27 cellular contexts compared by ENCODE assay signal in the genomic region with DNA sequence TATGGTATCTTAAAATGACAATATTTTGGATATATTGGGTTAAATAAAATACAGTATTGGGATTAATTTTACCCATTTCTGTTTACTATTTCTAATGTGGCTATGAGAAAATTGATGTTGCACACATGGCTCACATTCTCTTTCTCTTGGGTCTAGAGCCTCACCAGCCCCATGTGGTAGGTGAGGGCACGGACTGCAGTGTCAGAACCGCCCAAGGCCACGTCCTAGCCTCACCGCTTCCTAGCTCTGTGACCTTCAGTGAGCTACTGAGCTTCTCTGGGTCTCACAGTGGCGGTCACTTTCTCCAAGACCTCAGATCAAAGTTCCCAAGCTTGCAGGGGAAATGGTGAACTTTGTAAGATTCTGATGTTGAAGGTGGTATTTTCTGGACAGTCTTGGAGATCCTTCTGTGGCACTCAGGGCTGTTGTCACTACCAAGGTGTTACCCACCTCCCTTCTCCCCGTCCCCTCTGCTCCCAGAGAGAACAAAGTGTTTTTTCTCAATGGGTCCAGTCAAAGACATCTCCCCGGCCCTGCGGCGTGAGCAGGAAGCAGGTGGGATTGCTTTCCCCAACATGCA.
DNase-seq lines count a peak whose midpoint lies in the region; ATAC-seq and TF ChIP-seq lines count a peak whose summit lies in the region.
"Had no signal": no experiment of that assay in that cellular context is flagged by ENCODE, and none has a peak within 500 bp of the region (broad histone marks: within the 10 kb centered on the region; RNA-seq: fewer than 3 reads in every experiment).

No MANE protein-coding gene starts in this region.

- POLR2A ChIA-PET in T-cell (lab: Charles Lee) = interaction anchor here in 1 of 2 donors (0.5 kb wide), 1 partner anchor 9 kb away, joined by 3 read pairs; no protein-coding TSS in a partner anchor

- no peak overlapping the region for H3K4me3 ChIP-seq in heart right ventricle
- no peak overlapping the region for H3K4me3 ChIP-seq in esophagus squamous epithelium
- no peak overlapping the region for H3K4me3 ChIP-seq in prostate gland
- H3K4me3 ChIP-seq: BLaER1, spleen, tibial nerve had no signal

- peaks cover 0 to 4% (median 0%) of the 10 kb centered on the region in 9 donors for H3K36me3 ChIP-seq in heart right ventricle
- no peaks in the 10 kb centered on the region for H3K36me3 ChIP-seq in esophagus squamous epithelium
- no peaks in the 10 kb centered on the region for H3K36me3 ChIP-seq in prostate gland
- H3K36me3 ChIP-seq: BLaER1, tibial nerve had no signal

- H3K27me3 Mint-ChIP-seq in stimulated activated naive B cell treated with anti-CD40 and anti-IgM and Interleukin-4, amounts not matched to agents 10 μg/mL and 1 μg/mL and 100 μg/mL, for 72 hours = no peaks in the 10 kb centered on the region
- H3K27me3 Mint-ChIP-seq in activated T-helper 1 cell treated with anti-CD3 and anti-CD28 coated beads, Interleukin-12 subunit alpha, Interleukin-12 subunit beta, Interleukin-2, Interleukin-4 antibody, amounts not matched to agents 30 ng/mL and 10 ng/mL and 1 ng/mL, durations not matched to agents 14 hours and 24 hours and 36 hours (ENCODE audit: insufficient read depth) = peaks cover 13% of the 10 kb centered on the region
- no peaks in the 10 kb centered on the region for H3K27me3 Mint-ChIP-seq in T-cell
- H3K27me3 Mint-ChIP-seq: activated naive CD4-positive, alpha-beta T cell treated with anti-CD3 and anti-CD28 coated beads, Interleukin-2, amount 50 U/mL, for 24 hours; activated T-helper 17 cell treated with anti-CD3 and anti-CD28 coated beads, Interleukin-2, amount 50 U/mL, for 72 hours had no signal

- TF ChIP-seq POLR2A in esophagus squamous epithelium (IDR thresholded peaks at IDR 0.05) = no peak
- no peak for TF ChIP-seq POLR2A in prostate gland (IDR thresholded peaks at IDR 0.05)

- 88 to 92% methylated on average over 9 of the region's 9 CpGs for WGBS in heart right ventricle, 2 donors
- WGBS in esophagus squamous epithelium, 2 donors = 80 to 87% methylated on average over 9 of the region's 9 CpGs
- WGBS in prostate gland = 89% methylated on average over 9 of the region's 9 CpGs

- H3K4me1 ChIP-seq in heart right ventricle (peaks cover 0 to 35% (median 24%) of the 10 kb centered on the region in 9 donors), esophagus squamous epithelium (peaks cover 0 to 44% (median 10%) of the 10 kb centered on the region in 3 donors), prostate gland (replicated peaks) (no peaks in the 10 kb centered on the region)
- H3K4me1 ChIP-seq: Caco-2 had no signal

- TF ChIP-seq CTCF in heart right ventricle (IDR thresholded peaks at IDR 0.05) (no peak), esophagus squamous epithelium (IDR thresholded peaks at IDR 0.05) (no peak), prostate gland (IDR thresholded peaks at IDR 0.05) (no peak)

- H3K27me3 ChIP-seq in heart right ventricle = no peaks in the 10 kb centered on the region
- H3K27me3 ChIP-seq in esophagus squamous epithelium = no peaks in the 10 kb centered on the region
- H3K27me3 ChIP-seq in prostate gland (replicated peaks; ENCODE audit: insufficient read depth) = no peaks in the 10 kb centered on the region
- H3K27me3 ChIP-seq: BLaER1, neutrophil, spleen, tibial nerve had no signal

- peaks cover 21 to 24% of the 10 kb centered on the region in 2 donors for H3K4me1 Mint-ChIP-seq in stimulated activated naive B cell treated with anti-CD40 and anti-IgM and Interleukin-4, amounts not matched to agents 10 μg/mL and 1 μg/mL and 100 μg/mL, for 72 hours
- H3K4me1 Mint-ChIP-seq in activated T-helper 1 cell treated with anti-CD3 and anti-CD28 coated beads, Interleukin-12 subunit alpha, Interleukin-12 subunit beta, Interleukin-2, Interleukin-4 antibody, amounts not matched to agents 30 ng/mL and 10 ng/mL and 1 ng/mL, durations not matched to agents 14 hours and 24 hours and 36 hours (ENCODE audit: low read depth) = peaks cover 17% of the 10 kb centered on the region
- peaks cover 32 to 40% (median 32%) of the 10 kb centered on the region in 3 donors for H3K4me1 Mint-ChIP-seq in T-cell

- H3K9me3 Mint-ChIP-seq in stimulated activated naive B cell treated with anti-CD40 and anti-IgM and Interleukin-4, amounts not matched to agents 10 μg/mL and 1 μg/mL and 100 μg/mL, for 72 hours = peaks cover 0 to 1% of the 10 kb centered on the region in 2 donors
- H3K9me3 Mint-ChIP-seq in activated T-helper 1 cell treated with anti-CD3 and anti-CD28 coated beads, Interleukin-12 subunit alpha, Interleukin-12 subunit beta, Interleukin-2, Interleukin-4 antibody, amounts not matched to agents 30 ng/mL and 10 ng/mL and 1 ng/mL, durations not matched to agents 14 hours and 24 hours and 36 hours = no peaks in the 10 kb centered on the region
- no peaks in the 10 kb centered on the region for H3K9me3 Mint-ChIP-seq in T-cell
- H3K9me3 Mint-ChIP-seq: activated naive CD4-positive, alpha-beta T cell treated with anti-CD3 and anti-CD28 coated beads, Interleukin-2, amount 50 U/mL, for 24 hours; activated T-helper 17 cell treated with anti-CD3 and anti-CD28 coated beads, Interleukin-2, amount 50 U/mL, for 72 hours; WTC11 had no signal

- H3K27ac Mint-ChIP-seq in stimulated activated naive B cell treated with anti-CD40 and anti-IgM and Interleukin-4, amounts not matched to agents 10 μg/mL and 1 μg/mL and 100 μg/mL, for 72 hours = no peak overlapping the region
- no peak overlapping the region for H3K27ac Mint-ChIP-seq in activated T-helper 1 cell treated with anti-CD3 and anti-CD28 coated beads, Interleukin-12 subunit alpha, Interleukin-12 subunit beta, Interleukin-2, Interleukin-4 antibody, amounts not matched to agents 30 ng/mL and 10 ng/mL and 1 ng/mL, durations not matched to agents 14 hours and 24 hours and 36 hours
- peak overlapping the region in 1 of 2 donors; percentile 39 for H3K27ac Mint-ChIP-seq in T-cell
- H3K27ac Mint-ChIP-seq: activated naive CD4-positive, alpha-beta T cell treated with anti-CD3 and anti-CD28 coated beads, Interleukin-2, amount 50 U/mL, for 24 hours; activated T-helper 17 cell treated with anti-CD3 and anti-CD28 coated beads, Interleukin-2, amount 50 U/mL, for 72 hours; WTC11 had no signal

- no peak overlapping the region for H3K4me3 Mint-ChIP-seq in stimulated activated naive B cell treated with anti-CD40 and anti-IgM and Interleukin-4, amounts not matched to agents 10 μg/mL and 1 μg/mL and 100 μg/mL, for 72 hours
- H3K4me3 Mint-ChIP-seq in activated T-helper 1 cell treated with anti-CD3 and anti-CD28 coated beads, Interleukin-12 subunit alpha, Interleukin-12 subunit beta, Interleukin-2, Interleukin-4 antibody, amounts not matched to agents 30 ng/mL and 10 ng/mL and 1 ng/mL, durations not matched to agents 14 hours and 24 hours and 36 hours = no peak overlapping the region
- H3K4me3 Mint-ChIP-seq in T-cell = no peak overlapping the region
- H3K4me3 Mint-ChIP-seq: activated naive CD4-positive, alpha-beta T cell treated with anti-CD3 and anti-CD28 coated beads, Interleukin-2, amount 50 U/mL, for 24 hours; activated T-helper 17 cell treated with anti-CD3 and anti-CD28 coated beads, Interleukin-2, amount 50 U/mL, for 72 hours; WTC11 had no signal

- H3K36me3 Mint-ChIP-seq in stimulated activated naive B cell treated with anti-CD40 and anti-IgM and Interleukin-4, amounts not matched to agents 10 μg/mL and 1 μg/mL and 100 μg/mL, for 72 hours = peaks cover 3 to 6% of the 10 kb centered on the region in 2 donors
- no peaks in the 10 kb centered on the region for H3K36me3 Mint-ChIP-seq in activated T-helper 1 cell treated with anti-CD3 and anti-CD28 coated beads, Interleukin-12 subunit alpha, Interleukin-12 subunit beta, Interleukin-2, Interleukin-4 antibody, amounts not matched to agents 30 ng/mL and 10 ng/mL and 1 ng/mL, durations not matched to agents 14 hours and 24 hours and 36 hours (ENCODE audit: low read depth)
- H3K36me3 Mint-ChIP-seq in T-cell = no peaks in the 10 kb centered on the region
- H3K36me3 Mint-ChIP-seq: activated naive CD4-positive, alpha-beta T cell treated with anti-CD3 and anti-CD28 coated beads, Interleukin-2, amount 50 U/mL, for 24 hours; WTC11 had no signal

- H3K9me3 ChIP-seq in heart right ventricle (peaks cover 0 to 9% (median 0%) of the 10 kb centered on the region in 11 donors), esophagus squamous epithelium (no peaks in the 10 kb centered on the region), prostate gland (no peaks in the 10 kb centered on the region)
- H3K9me3 ChIP-seq: Caco-2, neutrophil had no signal

- intact Hi-C loops in heart right ventricle (cut with DNase I) (loop anchor here in 2 of 10 donors (5.0 to 10.0 kb wide), 2 partner anchors 81 to 456 kb away; no protein-coding TSS in a partner anchor), cardiac septum (cut with DNase I) (no loop called here), esophagus squamous epithelium (cut with DNase I) (no loop called here), prostate gland (cut with DNase I) (loop anchor here (5.0 kb wide), 2 partner anchors 46 to 81 kb away; no protein-coding TSS in a partner anchor)
- intact Hi-C loops in activated T-helper 1 cell treated with anti-CD3 and anti-CD28 coated beads, Interleukin-12 subunit alpha, Interleukin-12 subunit beta, Interleukin-2, Interleukin-4 antibody, amounts not matched to agents 30 ng/mL and 10 ng/mL and 1 ng/mL, durations not matched to agents 14 hours and 24 hours and 36 hours (cut with micrococcal nuclease) = no loop called here

- no peak for ATAC-seq in heart right ventricle
- no peak for ATAC-seq in stimulated activated naive B cell treated with anti-CD40 and anti-IgM and Interleukin-4, amounts not matched to agents 10 μg/mL and 1 μg/mL and 100 μg/mL, for 72 hours (replicated peaks)
- ATAC-seq in GM18867 (IDR thresholded peaks at IDR 0.05; ENCODE audit: unreplicated experiment) = no peak
- ATAC-seq in T-cell (replicated peaks in 1 of 4) = no peak
- ATAC-seq: activated T-helper 17 cell treated with anti-CD3 and anti-CD28 coated beads, Interleukin-2, amount 50 U/mL, for 72 hours; WTC11 had no signal

- no peak for DNase-seq in heart right ventricle
- no peak for DNase-seq in cardiac septum (ENCODE audit: low spot score)
- DNase-seq in esophagus squamous epithelium (lab: John Stamatoyannopoulos, UW) = no peak
- no peak for DNase-seq in prostate gland (ENCODE audit: low spot score)
- no peak for DNase-seq in stimulated activated naive B cell treated with anti-CD40 and anti-IgM and Interleukin-4, amounts not matched to agents 10 μg/mL and 1 μg/mL and 100 μg/mL, for 72 hours
- DNase-seq in activated T-helper 1 cell treated with anti-CD3 and anti-CD28 coated beads, Interleukin-12 subunit alpha, Interleukin-12 subunit beta, Interleukin-2, Interleukin-4 antibody, amounts not matched to agents 30 ng/mL and 10 ng/mL and 1 ng/mL, durations not matched to agents 14 hours and 24 hours and 36 hours (ENCODE audit: low spot score) = no peak
- no peak for DNase-seq in T-cell
- DNase-seq: activated CD4-positive, alpha-beta T cell treated with anti-CD3 and anti-CD28 coated beads, Interleukin-2, amount 50 U/mL, for 1 hour; Caco-2; DMS79 treated with DMSO at 0.1 percent for 48 hours; erythroblast; KG1; MM.1S; NCI-H1436; NCI-H446 treated with DMSO at 0.1 percent for 48 hours; OCI-M1; SHP77 treated with DMSO at 0.1 percent for 48 hours; spleen; stimulated activated CD4-positive, alpha-beta T cell treated with anti-CD3 and anti-CD28 coated beads, Interleukin-2, amount 100 ng/mL, for 48 hours; stimulated activated naive CD4-positive, alpha-beta T cell had no signal

- CTCF ChIA-PET in T-cell (lab: Charles Lee) = interaction anchor here (0.6 to 1.0 kb wide), 2 partner anchors 15 to 87 kb away, joined by 3 to 5 read pairs; no protein-coding TSS in a partner anchor

- peak overlapping the region in 6 of 10 donors; percentile 25 to 77 (median 68) for H3K27ac ChIP-seq in heart right ventricle
- peak overlapping the region in 3 of 4 donors; percentile 67 to 76 (median 69) for H3K27ac ChIP-seq in esophagus squamous epithelium
- H3K27ac ChIP-seq in prostate gland = peak overlapping the region; percentile 16 to 41
- H3K27ac ChIP-seq: BLaER1 had no signal
